ENCODE assay signal across 8 cellular contexts in genomic region chr9:128159784-128160602, GRCh38. TPM values are rescaled to one million over a fixed set of nuclear protein-coding genes. Genes with fewer than 3 reads are reported as not detected.
DNase-seq lines count a peak whose midpoint lies in the region; ATAC-seq and TF ChIP-seq lines count a peak whose summit lies in the region.

Gene BBLN (plus strand): TSS chr9:128160265. CDS start chr9:128160408, 143 bp downstream.

- H3K27ac ChIP-seq in naive thymus-derived CD4-positive, alpha-beta T cell (ENCODE audit: low read depth, low read length): peak within 1 kb of the TSS; percentile 78

- intact Hi-C loops in naive thymus-derived CD4-positive, alpha-beta T cell (cut with micrococcal nuclease): loop anchor here (1.0 to 5.0 kb wide), 13 partner anchors 31 to 709 kb away; partner anchors contain the start of genes CIZ1 (in 2 of the 2), DNM1 (in 2 of the 2), COQ4 (in 1 of the 2) and GOLGA2 (in 1 of the 2)

- H3K9me3 ChIP-seq in naive thymus-derived CD4-positive, alpha-beta T cell (ENCODE audit: control insufficient read depth in 2 of 3, low read length in 3 of 3): no peaks in the 10 kb centered on the region

- peaks cover 0 to 28% (median 21%) of the 10 kb centered on the region in 7 donors for H3K4me1 Mint-ChIP-seq in naive thymus-derived CD4-positive, alpha-beta T cell
- H3K4me1 Mint-ChIP-seq in stimulated activated memory B cell treated with anti-CD40 and anti-IgM and Interleukin-4, amounts not matched to agents 10 μg/mL and 1 μg/mL and 100 μg/mL, for 72 hours: peaks cover 28% of the 10 kb centered on the region

- ATAC-seq in GM21786 (IDR thresholded peaks at IDR 0.05; ENCODE audit: unreplicated experiment): peak; percentile 74
- ATAC-seq in naive thymus-derived CD4-positive, alpha-beta T cell: peak; percentile 94
- peak; percentile 93 for ATAC-seq in stimulated activated memory B cell treated with anti-CD40 and anti-IgM and Interleukin-4, amounts not matched to agents 10 μg/mL and 1 μg/mL and 100 μg/mL, for 72 hours

- TF ChIP-seq CTCF in LNCaP clone FGC (IDR thresholded peaks at IDR 0.05; ENCODE audit: control insufficient read depth, extremely low read depth, insufficient read depth): no peak

- DNase-seq in DMS153 treated with DMSO at 0.1 percent for 48 hours (lab: John Stamatoyannopoulos, UW; ENCODE audit: unreplicated experiment): peak; percentile 85
- peak; percentile 31 for DNase-seq in LNCaP clone FGC (ENCODE audit: low read depth)
- peak; percentile 97 for DNase-seq in RPMI8226
- DNase-seq in activated T-helper 1 cell treated with anti-CD3 and anti-CD28 coated beads, Interleukin-2, amount 50 U/mL, for 16 hours (ENCODE audit: low read depth in 1 of 2, low spot score in 1 of 2): peak; percentile 87 to 89
- peak; percentile 89 for DNase-seq in fibroblast of gingiva (ENCODE audit: low read depth)
- DNase-seq in naive thymus-derived CD4-positive, alpha-beta T cell: peak; percentile 78 to 94 (median 87)

- no peaks in the 10 kb centered on the region for H3K27me3 Mint-ChIP-seq in naive thymus-derived CD4-positive, alpha-beta T cell
- no peaks in the 10 kb centered on the region for H3K27me3 Mint-ChIP-seq in stimulated activated memory B cell treated with anti-CD40 and anti-IgM and Interleukin-4, amounts not matched to agents 10 μg/mL and 1 μg/mL and 100 μg/mL, for 72 hours

- POLR2A ChIA-PET in naive thymus-derived CD4-positive, alpha-beta T cell (lab: Charles Lee): interaction anchor here (0.7 to 4.1 kb wide), 13 partner anchors 17 to 393 kb away, joined by 3 to 27 read pairs (median 4); partner anchors contain the start of genes CIZ1, GOLGA2, PTGES2 and SWI5

- peaks cover 0 to 11% (median 6%) of the 10 kb centered on the region in 5 donors for H3K36me3 Mint-ChIP-seq in naive thymus-derived CD4-positive, alpha-beta T cell
- H3K36me3 Mint-ChIP-seq in stimulated activated memory B cell treated with anti-CD40 and anti-IgM and Interleukin-4, amounts not matched to agents 10 μg/mL and 1 μg/mL and 100 μg/mL, for 72 hours: peaks cover 15% of the 10 kb centered on the region

- H3K9me3 Mint-ChIP-seq in naive thymus-derived CD4-positive, alpha-beta T cell: no peaks in the 10 kb centered on the region
- H3K9me3 Mint-ChIP-seq in stimulated activated memory B cell treated with anti-CD40 and anti-IgM and Interleukin-4, amounts not matched to agents 10 μg/mL and 1 μg/mL and 100 μg/mL, for 72 hours: no peaks in the 10 kb centered on the region

- H3K36me3 ChIP-seq in naive thymus-derived CD4-positive, alpha-beta T cell (ENCODE audit: control insufficient read depth in 2 of 3, insufficient read depth in 3 of 3, low read length in 3 of 3): peaks cover 0 to 23% (median 0%) of the 10 kb centered on the region in 3 experiments

- peak within 1 kb of the TSS; percentile 84 to 95 (median 93) for H3K27ac Mint-ChIP-seq in naive thymus-derived CD4-positive, alpha-beta T cell
- H3K27ac Mint-ChIP-seq in stimulated activated memory B cell treated with anti-CD40 and anti-IgM and Interleukin-4, amounts not matched to agents 10 μg/mL and 1 μg/mL and 100 μg/mL, for 72 hours: peak within 1 kb of the TSS; percentile 85

- peaks cover 11 to 12% of the 10 kb centered on the region in 2 donors for H3K4me1 ChIP-seq in naive thymus-derived CD4-positive, alpha-beta T cell (ENCODE audit: control insufficient read depth in 2 of 2, insufficient read depth in 2 of 2, low read length in 2 of 2)

- peak within 1 kb of the TSS; percentile 89 for H3K4me3 ChIP-seq in LNCaP clone FGC (ENCODE audit: low read depth, low read length)
- peak within 1 kb of the TSS; percentile 97 for H3K4me3 ChIP-seq in naive thymus-derived CD4-positive, alpha-beta T cell (ENCODE audit: low read length)

- no peaks in the 10 kb centered on the region for H3K27me3 ChIP-seq in naive thymus-derived CD4-positive, alpha-beta T cell (ENCODE audit: control insufficient read depth in 2 of 2, insufficient read depth in 2 of 2, low read length in 2 of 2)

- CTCF ChIA-PET in naive thymus-derived CD4-positive, alpha-beta T cell (lab: Charles Lee): interaction anchor here (0.7 to 0.8 kb wide), 2 partner anchors 31 to 35 kb away, joined by 3 read pairs; no protein-coding TSS in a partner anchor

- peak within 1 kb of the TSS; percentile 79 to 90 (median 82) for H3K4me3 Mint-ChIP-seq in naive thymus-derived CD4-positive, alpha-beta T cell
- peak within 1 kb of the TSS; percentile 81 for H3K4me3 Mint-ChIP-seq in stimulated activated memory B cell treated with anti-CD40 and anti-IgM and Interleukin-4, amounts not matched to agents 10 μg/mL and 1 μg/mL and 100 μg/mL, for 72 hours

RNA-seq across cellular contexts. Expression of gene BBLN, which starts in this region (rescaled TPM):
- total RNA-seq in naive thymus-derived CD4-positive, alpha-beta T cell: 10 to 100 TPM; 42.7 to 87.8 (median 48.0) TPM
- 100 to 1,000 TPM in 1 of 2 donors, 10 to 100 TPM in 1; 99.2 to 102 TPM for polyA plus RNA-seq in naive thymus-derived CD4-positive, alpha-beta T cell

Comparison
In these comparisons a context has a peak if more than half of its experiments do, and no peak if none do; other contexts are left out.
1. Peak in every context shown above with its lines: DNase-seq, ATAC-seq, H3K4me3 ChIP-seq and H3K27ac ChIP-seq.
2. DNase-seq: peak in every context shown above with its lines; median percentile 97 in RPMI8226; 89 in fibroblast of gingiva; 88 in activated T-helper 1 cell treated with anti-CD3 and anti-CD28 coated beads, Interleukin-2, amount 50 U/mL, for 16 hours; 87 in naive thymus-derived CD4-positive, alpha-beta T cell; 85 in DMS153 treated with DMSO at 0.1 percent for 48 hours; 31 in LNCaP clone FGC.